2 cellular contexts compared by ENCODE assay signal in genomic region chr7:98136423-98136822, GRCh38.
TF ChIP-seq lines count a peak whose summit lies in the region.

No MANE protein-coding gene starts in this region.

TF ChIP-seq in GM23338, 12 proteins besides CTCF, POLR2A, EP300 and RAD21:
- TF ChIP-seq CREB1 (CRISPR knock-in tag; IDR thresholded peaks at IDR 0.05; ENCODE audit: low read depth) (no peak), POLR2AphosphoS5 (IDR thresholded peaks at IDR 0.05; ENCODE audit: low read depth) (no peak), EZH2phosphoT487 (IDR thresholded peaks at IDR 0.05; ENCODE audit: unreplicated experiment) (no peak), EZH2 (IDR thresholded peaks at IDR 0.05; ENCODE audit: low read depth, unreplicated experiment) (no peak), ZNF331 (CRISPR knock-in tag; IDR thresholded peaks at IDR 0.05; ENCODE audit: low read depth) (no peak), ZNF462 (CRISPR knock-in tag; IDR thresholded peaks at IDR 0.05) (no peak), STAT1 (IDR thresholded peaks at IDR 0.05; ENCODE audit: unreplicated experiment) (no peak)

TF ChIP-seq in H1, 55 proteins besides CTCF, POLR2A, EP300 and RAD21:
- TF ChIP-seq USF2 (IDR thresholded peaks at IDR 0.05; ENCODE audit: low read length) (no peak), SP1 (IDR thresholded peaks at IDR 0.05; ENCODE audit: low read depth, low read length) (no peak), KDM5A (IDR thresholded peaks at IDR 0.05; ENCODE audit: low read length) (no peak), ATF3 (IDR thresholded peaks at IDR 0.05; ENCODE audit: insufficient read depth, low read depth, low read length) (no peak), CBX8 (IDR thresholded peaks at IDR 0.05; ENCODE audit: borderline replicate concordance, low read depth, low read length) (no peak), YY1 (IDR thresholded peaks at IDR 0.05; ENCODE audit: low read depth, low read length) (no peak), ZNF274 (IDR thresholded peaks at IDR 0.05; ENCODE audit: borderline replicate concordance, extremely low read depth, low read length) (no peak)
TF ChIP-seq in H1: peak in this region for 0.
